Comparison of ENCODE assay signal across 2 cellular contexts in the genomic region with DNA sequence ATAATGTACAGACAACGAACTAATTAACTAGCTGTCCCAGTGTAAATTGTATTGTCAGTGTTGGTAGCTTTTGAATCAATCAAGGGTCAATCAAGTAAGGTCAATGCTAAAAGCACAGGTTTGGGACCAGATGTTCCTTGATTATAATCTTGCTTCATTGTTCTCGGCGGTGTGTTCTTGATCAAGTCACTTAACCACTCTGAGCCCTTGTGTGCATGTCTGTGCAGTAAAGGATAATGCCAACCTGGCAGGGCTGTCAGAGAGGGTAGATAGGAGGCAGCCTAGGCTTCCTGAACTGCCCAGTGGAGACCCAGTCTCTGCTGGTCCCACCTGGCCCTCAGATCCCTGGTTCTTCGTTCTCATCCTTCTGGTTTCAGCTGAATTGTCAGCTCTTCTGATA.
TF ChIP-seq lines count a peak whose summit lies in the region.

No MANE protein-coding gene starts in this region.

TF ChIP-seq in HEK293, 187 proteins besides CTCF, POLR2A, EP300 and RAD21:
- TF ChIP-seq, protein P1, sequence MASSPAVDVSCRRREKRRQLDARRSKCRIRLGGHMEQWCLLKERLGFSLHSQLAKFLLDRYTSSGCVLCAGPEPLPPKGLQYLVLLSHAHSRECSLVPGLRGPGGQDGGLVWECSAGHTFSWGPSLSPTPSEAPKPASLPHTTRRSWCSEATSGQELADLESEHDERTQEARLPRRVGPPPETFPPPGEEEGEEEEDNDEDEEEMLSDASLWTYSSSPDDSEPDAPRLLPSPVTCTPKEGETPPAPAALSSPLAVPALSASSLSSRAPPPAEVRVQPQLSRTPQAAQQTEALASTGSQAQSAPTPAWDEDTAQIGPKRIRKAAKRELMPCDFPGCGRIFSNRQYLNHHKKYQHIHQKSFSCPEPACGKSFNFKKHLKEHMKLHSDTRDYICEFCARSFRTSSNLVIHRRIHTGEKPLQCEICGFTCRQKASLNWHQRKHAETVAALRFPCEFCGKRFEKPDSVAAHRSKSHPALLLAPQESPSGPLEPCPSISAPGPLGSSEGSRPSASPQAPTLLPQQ (tag by site-specific recombination; IDR thresholded peaks at IDR 0.05): 0 out of 2 replicates have a peak, but pooled peaks have one; percentile 19
- 0 out of 2 replicates have a peak, but pooled peaks have one; percentile 46 for TF ChIP-seq ZNF768 (tag by site-specific recombination; IDR thresholded peaks at IDR 0.05)
- TF ChIP-seq ZNF561 (tag by site-specific recombination; IDR thresholded peaks at IDR 0.05; ENCODE audit: borderline replicate concordance): 0 out of 2 replicates have a peak, but pooled peaks have one; percentile 18
- no peak for TF ChIP-seq ZSCAN30 (tag by site-specific recombination; IDR thresholded peaks at IDR 0.05)
TF ChIP-seq in HEK293: peak in this region for 3.

TF ChIP-seq in HepG2, 621 proteins besides CTCF, POLR2A, EP300 and RAD21 (continued from another document):
- TF ChIP-seq ZNF768 (CRISPR knock-in tag; IDR thresholded peaks at IDR 0.05) (peak; percentile 30; the same call in 1 of the 2 replicates), PAX8 (CRISPR knock-in tag; IDR thresholded peaks at IDR 0.05; ENCODE audit: borderline replicate concordance) (no peak)
- TF ChIP-seq, protein P2, sequence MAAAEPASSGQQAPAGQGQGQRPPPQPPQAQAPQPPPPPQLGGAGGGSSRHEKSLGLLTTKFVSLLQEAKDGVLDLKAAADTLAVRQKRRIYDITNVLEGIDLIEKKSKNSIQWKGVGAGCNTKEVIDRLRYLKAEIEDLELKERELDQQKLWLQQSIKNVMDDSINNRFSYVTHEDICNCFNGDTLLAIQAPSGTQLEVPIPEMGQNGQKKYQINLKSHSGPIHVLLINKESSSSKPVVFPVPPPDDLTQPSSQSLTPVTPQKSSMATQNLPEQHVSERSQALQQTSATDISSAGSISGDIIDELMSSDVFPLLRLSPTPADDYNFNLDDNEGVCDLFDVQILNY (CRISPR knock-in tag; conservative IDR thresholded peaks at IDR 0.05): no peak
TF ChIP-seq in HepG2: peak in this region for 1.
